31 cellular contexts compared by ENCODE assay signal in genomic region chr1:41246568-41246967, GRCh38.
"Had no signal": no experiment of that assay in that cellular context is flagged by ENCODE, and none has a peak within 500 bp of the region (broad histone marks: within the 10 kb centered on the region; RNA-seq: fewer than 3 reads in every experiment).

No MANE protein-coding gene starts in this region.

- H3K27ac ChIP-seq: adrenal gland, ascending aorta, coronary artery, dorsolateral prefrontal cortex, pancreas, right atrium auricular region, testis, WERI-Rb-1 had no signal

- FAIRE-seq: frontal cortex, keratinocyte, pancreas, TTC549 had no signal

- H3K9me3 ChIP-seq: adrenal gland, ascending aorta, pancreas, right atrium auricular region, testis, transverse colon had no signal

- H3K27me3 Mint-ChIP-seq: activated CD4-positive, alpha-beta memory T cell treated with anti-CD3 and anti-CD28 coated beads for 36 hours had no signal

- H3K4me3 Mint-ChIP-seq: activated CD4-positive, alpha-beta memory T cell treated with anti-CD3 and anti-CD28 coated beads for 36 hours; activated CD4-positive, alpha-beta T cell treated with anti-CD3 and anti-CD28 coated beads, Interleukin-2, amount 10 ng/mL, durations not matched to agents 24 days and 14 days; activated naive CD4-positive, alpha-beta T cell treated with anti-CD3 and anti-CD28 coated beads for 36 hours; activated naive CD8-positive, alpha-beta T cell treated with anti-CD3 and anti-CD28 coated beads for 36 hours; activated T-helper 1 cell treated with anti-CD3 and anti-CD28 coated beads, Interleukin-12 subunit alpha, Interleukin-12 subunit beta, Interleukin-2, Interleukin-4 antibody, amounts not matched to agents 30 ng/mL and 10 ng/mL and 1 ng/mL, durations not matched to agents 14 hours and 24 hours and 36 hours; naive B cell had no signal

- H3K27me3 ChIP-seq: adrenal gland, ascending aorta, dorsolateral prefrontal cortex, pancreas, right atrium auricular region, testis, transverse colon had no signal

- H3K27ac Mint-ChIP-seq: activated CD4-positive, alpha-beta memory T cell treated with anti-CD3 and anti-CD28 coated beads for 36 hours; activated CD4-positive, alpha-beta T cell treated with anti-CD3 and anti-CD28 coated beads, Interleukin-2, amount 10 ng/mL, durations not matched to agents 24 days and 14 days; activated naive CD4-positive, alpha-beta T cell treated with anti-CD3 and anti-CD28 coated beads for 36 hours; activated naive CD8-positive, alpha-beta T cell treated with anti-CD3 and anti-CD28 coated beads for 36 hours; activated T-helper 1 cell treated with anti-CD3 and anti-CD28 coated beads, Interleukin-12 subunit alpha, Interleukin-12 subunit beta, Interleukin-2, Interleukin-4 antibody, amounts not matched to agents 30 ng/mL and 10 ng/mL and 1 ng/mL, durations not matched to agents 14 hours and 24 hours and 36 hours; naive B cell had no signal

- ATAC-seq: activated CD4-positive, CD25-positive, alpha-beta regulatory T cell treated with anti-CD3 and anti-CD28 coated beads, Interleukin-2, amount 50 U/mL, for 24 hours; left cardiac atrium; left ventricle myocardium superior; pancreas had no signal

- H3K4me3 ChIP-seq: adrenal gland, ascending aorta, coronary artery, dorsolateral prefrontal cortex, pancreas, right atrium auricular region, testis, transverse colon had no signal

- H3K9me3 Mint-ChIP-seq: activated CD4-positive, alpha-beta memory T cell treated with anti-CD3 and anti-CD28 coated beads for 36 hours; activated CD4-positive, alpha-beta T cell treated with anti-CD3 and anti-CD28 coated beads, Interleukin-2, amount 10 ng/mL, durations not matched to agents 24 days and 14 days; activated naive CD4-positive, alpha-beta T cell treated with anti-CD3 and anti-CD28 coated beads for 36 hours; activated naive CD8-positive, alpha-beta T cell treated with anti-CD3 and anti-CD28 coated beads for 36 hours; activated T-helper 1 cell treated with anti-CD3 and anti-CD28 coated beads, Interleukin-12 subunit alpha, Interleukin-12 subunit beta, Interleukin-2, Interleukin-4 antibody, amounts not matched to agents 30 ng/mL and 10 ng/mL and 1 ng/mL, durations not matched to agents 14 hours and 24 hours and 36 hours; naive B cell had no signal

- H3K36me3 ChIP-seq: adrenal gland, ascending aorta, pancreas, right atrium auricular region, transverse colon had no signal

- DNase-seq: activated CD4-positive, alpha-beta memory T cell treated with anti-CD3 and anti-CD28 coated beads for 36 hours; activated CD4-positive, alpha-beta T cell treated with anti-CD3 and anti-CD28 coated beads, Interleukin-2, amount 10 ng/mL, durations not matched to agents 24 days and 14 days; activated CD8-positive, alpha-beta memory T cell treated with anti-CD3 and anti-CD28 coated beads, Interleukin-2, amount 50 U/mL, for 4 hours; activated effector memory CD4-positive, alpha-beta T cell treated with anti-CD3 and anti-CD28 coated beads, Interleukin-2, amount 50 U/mL, for 16 hours; activated naive CD4-positive, alpha-beta T cell treated with anti-CD3 and anti-CD28 coated beads for 36 hours; activated naive CD8-positive, alpha-beta T cell treated with anti-CD3 and anti-CD28 coated beads for 36 hours; activated T-cell treated with anti-CD3 and anti-CD28 coated beads, Interleukin-2, amount 50 U/mL, for 1 hour; adrenal gland; dorsolateral prefrontal cortex; effector memory CD4-positive, alpha-beta T cell; glutamatergic neuron; left cardiac atrium; left ventricle myocardium superior; mammary epithelial cell; naive B cell; nucleus accumbens; pancreas; stimulated activated CD4-positive, alpha-beta T cell treated with anti-CD3 and anti-CD28 coated beads, Interleukin-2, amount 100 ng/mL, for 48 hours; stimulated activated naive CD4-positive, alpha-beta T cell treated with Interleukin-2 at 50 U/mL for 16 hours; testis; transverse colon; WERI-Rb-1 had no signal

- H3K36me3 Mint-ChIP-seq: activated CD4-positive, alpha-beta memory T cell treated with anti-CD3 and anti-CD28 coated beads for 36 hours; brain; naive B cell had no signal
